In genomic region chr16:3492356-3492755, GRCh38 we compare ENCODE assay signal across 34 cellular contexts. TPM values are rescaled to one million over a fixed set of nuclear protein-coding genes. Genes with fewer than 3 reads are reported as not detected.
"Had no signal": no experiment of that assay in that cellular context is flagged by ENCODE, and none has a peak within 500 bp of the region (broad histone marks: within the 10 kb centered on the region; RNA-seq: fewer than 3 reads in every experiment).

No MANE protein-coding gene starts in this region.

- H3K9me3 ChIP-seq: body of pancreas, gastrocnemius medialis, neutrophil, ovary, prostate gland, upper lobe of left lung, vagina had no signal

- H3K4me3 ChIP-seq: body of pancreas, coronary artery, dorsolateral prefrontal cortex, gastrocnemius medialis, ovary, prostate gland, skin epidermis, upper lobe of left lung, vagina had no signal

- H3K4me1 ChIP-seq: gastrocnemius medialis, prostate gland had no signal

- DNase-seq: activated CD4-positive, alpha-beta T cell treated with anti-CD3 and anti-CD28 coated beads for 1 hour; activated CD4-positive, alpha-beta T cell treated with anti-CD3 and anti-CD28 coated beads, Interleukin-2, amount 50 U/mL, for 1 hour; activated CD8-positive, alpha-beta memory T cell treated with anti-CD3 and anti-CD28 coated beads, Interleukin-2, amount 10 ng/mL, durations not matched to agents 7 days and 5 days; activated CD8-positive, alpha-beta T cell treated with anti-CD3 and anti-CD28 coated beads, Interleukin-2, amount 10 ng/mL, durations not matched to agents 7 days and 5 days; activated naive CD4-positive, alpha-beta T cell treated with Interleukin-2 at 50 U/mL for 16 hours; activated T-cell treated with anti-CD3 and anti-CD28 coated beads for 4 hours; activated T-cell treated with anti-CD3 and anti-CD28 coated beads, Interleukin-2, amount 50 U/mL, for 72 hours; anterior cingulate cortex; body of pancreas; effector memory CD4-positive, alpha-beta T cell; gastrocnemius medialis; hippocampal formation; naive thymus-derived CD8-positive, alpha-beta T cell; ovary; retina; stimulated activated CD4-positive, alpha-beta T cell treated with anti-CD3 and anti-CD28 coated beads, Interleukin-4, amount 100 ng/mL, for 24 hours; stimulated activated naive CD8-positive, alpha-beta T cell treated with anti-CD3 and anti-CD28 coated beads, Interleukin-15, amount 100 ng/mL, for 72 hours; T-helper 2 cell; upper lobe of left lung had no signal

- H3K27ac ChIP-seq: body of pancreas, coronary artery, gastrocnemius medialis, neutrophil, ovary, prostate gland, skin epidermis, upper lobe of left lung, vagina had no signal

- H3K36me3 Mint-ChIP-seq: activated CD8-positive, alpha-beta memory T cell treated with anti-CD3 and anti-CD28 coated beads, Interleukin-2, amount 10 ng/mL, durations not matched to agents 7 days and 5 days; activated naive CD8-positive, alpha-beta T cell; memory B cell; naive thymus-derived CD8-positive, alpha-beta T cell; WTC11 had no signal

- H3K27me3 ChIP-seq: body of pancreas, dorsolateral prefrontal cortex, gastrocnemius medialis, neutrophil, ovary, upper lobe of left lung, vagina had no signal

- ATAC-seq: activated CD8-positive, alpha-beta memory T cell treated with anti-CD3 and anti-CD28 coated beads, Interleukin-2, amount 10 ng/mL, durations not matched to agents 7 days and 5 days; activated CD8-positive, alpha-beta T cell treated with anti-CD3 and anti-CD28 coated beads, Interleukin-2, amount 10 ng/mL, durations not matched to agents 7 days and 5 days; activated T-cell treated with anti-CD3 and anti-CD28 coated beads, Interleukin-2, amount 50 U/mL, for 72 hours; body of pancreas; gastrocnemius medialis; naive thymus-derived CD8-positive, alpha-beta T cell; sciatic nerve; stimulated activated effector memory CD8-positive, alpha-beta T cell treated with anti-CD3 and anti-CD28 coated beads, Interleukin-12 subunit alpha, Interleukin-12 subunit beta, amount 100 ng/mL, for 72 hours; stimulated activated naive CD8-positive, alpha-beta T cell treated with anti-CD3 and anti-CD28 coated beads, Interleukin-15, amount 100 ng/mL, for 72 hours; WTC11 had no signal

- H3K36me3 ChIP-seq: gastrocnemius medialis, ovary, prostate gland, vagina had no signal

- H3K9me3 Mint-ChIP-seq: activated T-cell treated with anti-CD3 and anti-CD28 coated beads, Interleukin-2, amount 50 U/mL, for 72 hours; memory B cell; naive thymus-derived CD8-positive, alpha-beta T cell; stimulated activated effector memory CD8-positive, alpha-beta T cell treated with anti-CD3 and anti-CD28 coated beads, Interleukin-12 subunit alpha, Interleukin-12 subunit beta, amount 100 ng/mL, for 72 hours; stimulated activated naive CD8-positive, alpha-beta T cell treated with anti-CD3 and anti-CD28 coated beads, Interleukin-15, amount 100 ng/mL, for 72 hours; WTC11 had no signal

- H3K4me1 Mint-ChIP-seq: activated CD8-positive, alpha-beta memory T cell treated with anti-CD3 and anti-CD28 coated beads, Interleukin-2, amount 10 ng/mL, durations not matched to agents 7 days and 5 days; memory B cell; WTC11 had no signal

- H3K27ac Mint-ChIP-seq: activated CD8-positive, alpha-beta memory T cell treated with anti-CD3 and anti-CD28 coated beads, Interleukin-2, amount 10 ng/mL, durations not matched to agents 7 days and 5 days; activated CD8-positive, alpha-beta T cell treated with anti-CD3 and anti-CD28 coated beads, Interleukin-2, amount 10 ng/mL, durations not matched to agents 7 days and 5 days; activated naive CD8-positive, alpha-beta T cell; activated T-cell treated with anti-CD3 and anti-CD28 coated beads, Interleukin-2, amount 50 U/mL, for 72 hours; memory B cell; WTC11 had no signal

- H3K27me3 Mint-ChIP-seq: activated CD8-positive, alpha-beta memory T cell treated with anti-CD3 and anti-CD28 coated beads, Interleukin-2, amount 10 ng/mL, durations not matched to agents 7 days and 5 days; activated naive CD8-positive, alpha-beta T cell; memory B cell; naive thymus-derived CD8-positive, alpha-beta T cell; stimulated activated naive CD8-positive, alpha-beta T cell treated with anti-CD3 and anti-CD28 coated beads, Interleukin-15, amount 100 ng/mL, for 72 hours had no signal

- H3K4me3 Mint-ChIP-seq: activated CD8-positive, alpha-beta memory T cell treated with anti-CD3 and anti-CD28 coated beads, Interleukin-2, amount 10 ng/mL, durations not matched to agents 7 days and 5 days; activated CD8-positive, alpha-beta T cell treated with anti-CD3 and anti-CD28 coated beads, Interleukin-2, amount 10 ng/mL, durations not matched to agents 7 days and 5 days; activated naive CD8-positive, alpha-beta T cell; activated T-cell treated with anti-CD3 and anti-CD28 coated beads, Interleukin-2, amount 50 U/mL, for 72 hours; memory B cell; naive thymus-derived CD8-positive, alpha-beta T cell; stimulated activated effector memory CD8-positive, alpha-beta T cell treated with anti-CD3 and anti-CD28 coated beads, Interleukin-12 subunit alpha, Interleukin-12 subunit beta, amount 100 ng/mL, for 72 hours; stimulated activated naive CD8-positive, alpha-beta T cell treated with anti-CD3 and anti-CD28 coated beads, Interleukin-15, amount 100 ng/mL, for 72 hours; WTC11 had no signal

RNA-seq across cellular contexts. Expression of gene C16orf90, which starts 2.9 kb away (rescaled TPM):
- total RNA-seq: activated CD8-positive, alpha-beta memory T cell treated with anti-CD3 and anti-CD28 coated beads, Interleukin-2, amount 10 ng/mL, durations not matched to agents 7 days and 5 days; activated CD8-positive, alpha-beta T cell treated with anti-CD3 and anti-CD28 coated beads, Interleukin-2, amount 10 ng/mL, durations not matched to agents 7 days and 5 days; activated T-cell treated with anti-CD3 and anti-CD28 coated beads, Interleukin-2, amount 50 U/mL, for 72 hours; body of pancreas; gastrocnemius medialis; kidney epithelial cell; lower leg skin; naive thymus-derived CD8-positive, alpha-beta T cell; ovary; sciatic nerve; upper lobe of left lung; vagina; WTC11 had no signal
- polyA plus RNA-seq: adipose tissue, ovary, thymus had no signal
